Comparison of ENCODE assay signal across 10 cellular contexts in genomic region chr9:1458503-1458902, GRCh38.
DNase-seq lines count a peak whose midpoint lies in the region; ATAC-seq lines count a peak whose summit lies in the region.
"Had no signal": no experiment of that assay in that cellular context is flagged by ENCODE, and none has a peak within 500 bp of the region (broad histone marks: within the 10 kb centered on the region; RNA-seq: fewer than 3 reads in every experiment).

No MANE protein-coding gene starts in this region.

- peaks cover 24% of the 10 kb centered on the region for H3K27me3 Mint-ChIP-seq in stimulated activated memory B cell treated with anti-CD40 and anti-IgM and Interleukin-4, amounts not matched to agents 10 μg/mL and 1 μg/mL and 100 μg/mL, for 72 hours

- H3K36me3 Mint-ChIP-seq in stimulated activated memory B cell treated with anti-CD40 and anti-IgM and Interleukin-4, amounts not matched to agents 10 μg/mL and 1 μg/mL and 100 μg/mL, for 72 hours, result no peaks in the 10 kb centered on the region

- in situ Hi-C loops in SK-MEL-5 (cut with HindIII; ENCODE audit: low pct_unique_long_range_greater_than_20kb, low sequenced_read_pairs), result no loop called here

- H3K4me3 Mint-ChIP-seq in stimulated activated memory B cell treated with anti-CD40 and anti-IgM and Interleukin-4, amounts not matched to agents 10 μg/mL and 1 μg/mL and 100 μg/mL, for 72 hours, result no peak overlapping the region
- H3K4me3 Mint-ChIP-seq: nephron had no signal

- no peaks in the 10 kb centered on the region for H3K9me3 Mint-ChIP-seq in stimulated activated memory B cell treated with anti-CD40 and anti-IgM and Interleukin-4, amounts not matched to agents 10 μg/mL and 1 μg/mL and 100 μg/mL, for 72 hours
- H3K9me3 Mint-ChIP-seq: nephron had no signal

- peaks cover 5% of the 10 kb centered on the region for H3K4me1 Mint-ChIP-seq in stimulated activated memory B cell treated with anti-CD40 and anti-IgM and Interleukin-4, amounts not matched to agents 10 μg/mL and 1 μg/mL and 100 μg/mL, for 72 hours
- H3K4me1 Mint-ChIP-seq: nephron had no signal

- no peak for ATAC-seq in stimulated activated memory B cell treated with anti-CD40 and anti-IgM and Interleukin-4, amounts not matched to agents 10 μg/mL and 1 μg/mL and 100 μg/mL, for 72 hours
- ATAC-seq in GM21529 (IDR thresholded peaks at IDR 0.05; ENCODE audit: unreplicated experiment), result no peak

- no peak overlapping the region for H3K27ac Mint-ChIP-seq in stimulated activated memory B cell treated with anti-CD40 and anti-IgM and Interleukin-4, amounts not matched to agents 10 μg/mL and 1 μg/mL and 100 μg/mL, for 72 hours
- H3K27ac Mint-ChIP-seq: nephron had no signal

- DNase-seq in DMS153 (lab: John Stamatoyannopoulos, UW), result peak; percentile 82
- peak; percentile 67 for DNase-seq in LHCN-M2 (ENCODE audit: low read depth)
- DNase-seq in SK-MEL-5 (ENCODE audit: low read depth, low spot score), result peak; percentile 49
- peak; percentile 58 for DNase-seq in kidney glomerular epithelial cell (lab: John Stamatoyannopoulos, UW)
- no peak for DNase-seq in NCI-H2081 treated with DMSO at 0.1 percent for 48 hours (lab: John Stamatoyannopoulos, UW)
- DNase-seq in mesenteric fat pad (ENCODE audit: low spot score), result no peak
- DNase-seq: activated gamma-delta T cell had no signal

Comparison
In these comparisons a context has a peak if more than half of its experiments do, and no peak if none do; other contexts are left out.
1. DNase-seq: peak in DMS153 (single experiment), LHCN-M2 (single experiment), SK-MEL-5 (single experiment) and kidney glomerular epithelial cell (single experiment); none in NCI-H2081 treated with DMSO at 0.1 percent for 48 hours (single experiment) and mesenteric fat pad (single experiment).